19 cellular contexts compared by ENCODE assay signal in the genomic region with DNA sequence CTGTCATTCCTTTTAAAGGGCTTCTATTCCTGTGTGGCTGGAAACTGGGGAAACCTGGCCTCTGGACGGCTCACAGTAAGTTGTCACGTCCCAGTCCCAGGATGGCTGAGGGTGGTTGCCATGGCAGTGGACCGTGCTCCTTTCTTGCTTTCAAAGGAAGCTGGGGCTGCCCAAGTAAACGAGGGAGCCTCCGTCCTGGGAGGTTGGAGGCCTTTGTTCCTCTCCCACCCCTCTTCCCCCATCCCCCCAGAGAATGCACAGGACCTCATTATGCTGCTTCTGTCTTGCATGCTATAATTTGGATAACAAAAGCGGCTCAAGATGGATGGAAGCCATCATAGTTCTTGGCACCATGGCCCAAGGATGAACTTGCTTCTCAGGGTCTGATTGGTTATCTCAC.
DNase-seq lines count a peak whose midpoint lies in the region; ATAC-seq and TF ChIP-seq lines count a peak whose summit lies in the region.
"Had no signal": no experiment of that assay in that cellular context is flagged by ENCODE, and none has a peak within 500 bp of the region (broad histone marks: within the 10 kb centered on the region; RNA-seq: fewer than 3 reads in every experiment).

No MANE protein-coding gene starts in this region.

- H3K4me3 Mint-ChIP-seq in brain, result peak overlapping the region in 2 of 5 experiments; percentile 16 to 67
- H3K4me3 Mint-ChIP-seq: activated T-cell treated with anti-CD3 and anti-CD28 coated beads, Interleukin-2, amount 50 U/mL, for 72 hours; immature natural killer cell; naive thymus-derived CD8-positive, alpha-beta T cell had no signal

- H3K27ac Mint-ChIP-seq in brain, result peak overlapping the region; percentile 64 to 93 (median 85)
- H3K27ac Mint-ChIP-seq: activated T-cell treated with anti-CD3 and anti-CD28 coated beads, Interleukin-2, amount 50 U/mL, for 72 hours; immature natural killer cell; naive thymus-derived CD8-positive, alpha-beta T cell had no signal

- H3K36me3 ChIP-seq in lung (ENCODE audit: control insufficient read depth in 2 of 2, insufficient read depth in 2 of 2, low read length in 2 of 2), result no peaks in the 10 kb centered on the region
- no peaks in the 10 kb centered on the region for H3K36me3 ChIP-seq in testis (ENCODE audit: low read depth, missing control alignments)

- ATAC-seq in lung (ENCODE audit: insufficient read depth, low FRiP score) (no peak), GM18519 (IDR thresholded peaks at IDR 0.05; ENCODE audit: low FRiP score, unreplicated experiment) (no peak)
- no peak for ATAC-seq in activated CD4-positive, CD25-positive, alpha-beta regulatory T cell treated with anti-CD3 and anti-CD28 coated beads, Interleukin-2, amount 50 U/mL, for 24 hours
- ATAC-seq: A549; activated T-cell treated with anti-CD3 and anti-CD28 coated beads, Interleukin-2, amount 50 U/mL, for 72 hours; naive thymus-derived CD8-positive, alpha-beta T cell had no signal

- peaks cover 66% of the 10 kb centered on the region for H3K4me1 Mint-ChIP-seq in brain
- H3K4me1 Mint-ChIP-seq: immature natural killer cell had no signal

- H3K4me3 ChIP-seq in lung (no peak overlapping the region), testis (no peak overlapping the region)
- H3K4me3 ChIP-seq: A549 had no signal

- peak; percentile 24 for DNase-seq in activated CD8-positive, alpha-beta memory T cell treated with anti-CD3 and anti-CD28 coated beads for 24 hours
- no peak for DNase-seq in activated CD8-positive, alpha-beta memory T cell treated with anti-CD3 and anti-CD28 coated beads, Interleukin-2, amount 50 U/mL, for 4 hours
- peak; percentile 17 for DNase-seq in lung (ENCODE audit: low spot score)
- peak; percentile 1 for DNase-seq in testis
- no peak for DNase-seq in activated T-cell treated with anti-CD3 and anti-CD28 coated beads for 4 hours
- DNase-seq: activated CD4-positive, alpha-beta T cell treated with anti-CD3 and anti-CD28 coated beads, Interleukin-2, amount 50 U/mL, for 1 hour; activated T-cell treated with anti-CD3 and anti-CD28 coated beads, Interleukin-2, amount 50 U/mL, for 72 hours; DMS153; immature natural killer cell; mammary epithelial cell; naive thymus-derived CD8-positive, alpha-beta T cell; NCI-H1436 treated with DMSO at 0.1 percent for 48 hours; NCI-H345; SW 1271 had no signal

- intact Hi-C loops in testis (cut with DNase I; ENCODE audit: low total_unique reads), result no loop called here

- H3K4me1 ChIP-seq in lung (ENCODE audit: control insufficient read depth in 2 of 2, insufficient read depth in 2 of 2, low read length in 2 of 2), result no peaks in the 10 kb centered on the region
- H3K4me1 ChIP-seq in testis, result no peaks in the 10 kb centered on the region
- H3K4me1 ChIP-seq: A549 had no signal

- TF ChIP-seq POLR2A in testis (IDR thresholded peaks at IDR 0.05), result no peak

- H3K9me3 Mint-ChIP-seq in brain, result peaks cover 0 to 5% (median 0%) of the 10 kb centered on the region in 5 experiments
- H3K9me3 Mint-ChIP-seq: activated T-cell treated with anti-CD3 and anti-CD28 coated beads, Interleukin-2, amount 50 U/mL, for 72 hours; immature natural killer cell; naive thymus-derived CD8-positive, alpha-beta T cell had no signal

- H3K9me3 ChIP-seq in lung (ENCODE audit: control insufficient read depth in 2 of 2, insufficient read depth in 1 of 2, low read length in 1 of 2), result no peaks in the 10 kb centered on the region
- H3K9me3 ChIP-seq in testis, result no peaks in the 10 kb centered on the region
- H3K9me3 ChIP-seq: A549 had no signal

- H3K36me3 Mint-ChIP-seq in brain, result no peaks in the 10 kb centered on the region
- H3K36me3 Mint-ChIP-seq: immature natural killer cell; naive thymus-derived CD8-positive, alpha-beta T cell had no signal

- H3K27ac ChIP-seq in lung (ENCODE audit: low read depth in 1 of 2, low read length in 1 of 2) (no peak overlapping the region), testis (no peak overlapping the region)
- H3K27ac ChIP-seq: A549, C4-2B had no signal

- 77 to 90% methylated on average over 6 of the region's 6 CpGs for WGBS in lung, 2 donors
- 82 to 84% methylated on average over 5 to 6 of the region's 6 CpGs for WGBS in testis, 2 donors

- H3K27me3 Mint-ChIP-seq in brain, result peaks cover 6% of the 10 kb centered on the region

- TF ChIP-seq CTCF in brain (conservative IDR thresholded peaks at IDR 0.05) (no peak), lung (IDR thresholded peaks at IDR 0.05; ENCODE audit: control extremely low read depth, extremely low read depth) (no peak), testis (IDR thresholded peaks at IDR 0.05) (no peak)

- no peaks in the 10 kb centered on the region for H3K27me3 ChIP-seq in lung (ENCODE audit: control insufficient read depth, insufficient read depth)
- no peaks in the 10 kb centered on the region for H3K27me3 ChIP-seq in testis

Comparison
In these comparisons a context has a peak if more than half of its experiments do, and no peak if none do; other contexts are left out.
1. DNase-seq: peak in activated CD8-positive, alpha-beta memory T cell treated with anti-CD3 and anti-CD28 coated beads for 24 hours (single experiment), lung (single experiment) and testis (single experiment); none in activated CD8-positive, alpha-beta memory T cell treated with anti-CD3 and anti-CD28 coated beads, Interleukin-2, amount 50 U/mL, for 4 hours (single experiment) and activated T-cell treated with anti-CD3 and anti-CD28 coated beads for 4 hours (single experiment).